1 cellular context compared by ENCODE assay signal in genomic region chr17:42002792-42003301, GRCh38.
A peak's percentile ranks its signal among the peaks of the same experiment; 100 is the strongest.
TF ChIP-seq lines count a peak whose summit lies in the region.

No MANE protein-coding gene starts in this region.

TF ChIP-seq in HepG2, 621 proteins besides CTCF, POLR2A, EP300 and RAD21 (continued from another document and continues in another):
- TF ChIP-seq ARID4A (CRISPR knock-in tag; IDR thresholded peaks at IDR 0.05; ENCODE audit: borderline replicate concordance) (no peak), STAG1 (CRISPR knock-in tag; IDR thresholded peaks at IDR 0.05) (no peak), RCOR2 (CRISPR knock-in tag; IDR thresholded peaks at IDR 0.05) (peak; percentile 64; the same call in 1 of the 2 replicates), EHMT2 (IDR thresholded peaks at IDR 0.05; ENCODE audit: borderline replicate concordance, low read depth, low read length) (0 out of 2 replicates have a peak, but pooled peaks have one; percentile 53), ZNF317 (CRISPR knock-in tag; IDR thresholded peaks at IDR 0.05) (no peak), PHF5A (CRISPR knock-in tag; IDR thresholded peaks at IDR 0.05; ENCODE audit: low read depth, unreplicated experiment) (no peak), ZNF260 (CRISPR knock-in tag; IDR thresholded peaks at IDR 0.05; ENCODE audit: borderline replicate concordance, low read depth) (no peak), NAIF1 (CRISPR knock-in tag; IDR thresholded peaks at IDR 0.05; ENCODE audit: borderline replicate concordance) (no peak), ZNF282 (IDR thresholded peaks at IDR 0.05; ENCODE audit: partially characterized antibody) (no peak), ZNF251 (CRISPR knock-in tag; IDR thresholded peaks at IDR 0.05) (no peak), SAP130 (CRISPR knock-in tag; IDR thresholded peaks at IDR 0.05; ENCODE audit: low read depth) (peak; percentile 74), ZNF674 (CRISPR knock-in tag; IDR thresholded peaks at IDR 0.05; ENCODE audit: low read depth) (no peak), ISL2 (CRISPR knock-in tag; IDR thresholded peaks at IDR 0.05) (no peak), HINFP (CRISPR knock-in tag; IDR thresholded peaks at IDR 0.05; ENCODE audit: low read depth) (no peak), ZNF121 (CRISPR knock-in tag; IDR thresholded peaks at IDR 0.05) (no peak), ZNF839 (CRISPR knock-in tag; IDR thresholded peaks at IDR 0.05; ENCODE audit: borderline replicate concordance) (no peak), SNAPC4 (CRISPR knock-in tag; IDR thresholded peaks at IDR 0.05) (no peak), POGZ (CRISPR knock-in tag; IDR thresholded peaks at IDR 0.05) (no peak), ZNF776 (CRISPR knock-in tag; IDR thresholded peaks at IDR 0.05) (no peak), YEATS4 (CRISPR knock-in tag; IDR thresholded peaks at IDR 0.05; ENCODE audit: borderline replicate concordance) (no peak), ZNF333 (CRISPR knock-in tag; IDR thresholded peaks at IDR 0.05; ENCODE audit: borderline replicate concordance) (no peak), RBM22 (optimal IDR thresholded peaks at IDR 0.05; ENCODE audit: low read length) (no peak), NONO (IDR thresholded peaks at IDR 0.05) (no peak), NONO (CRISPR knock-in tag; conservative IDR thresholded peaks at IDR 0.05) (no peak), RORA (CRISPR knock-in tag; IDR thresholded peaks at IDR 0.05) (no peak), CBX5 (CRISPR knock-in tag; IDR thresholded peaks at IDR 0.05; ENCODE audit: borderline replicate concordance) (no peak), ELF3 (CRISPR knock-in tag; IDR thresholded peaks at IDR 0.05) (peak; percentile 79), SP5 (CRISPR knock-in tag; IDR thresholded peaks at IDR 0.05; ENCODE audit: borderline replicate concordance, low read depth) (peak; percentile 20; the same call in 1 of the 2 replicates), SOX5 (CRISPR knock-in tag; IDR thresholded peaks at IDR 0.05; ENCODE audit: borderline replicate concordance) (peak; percentile 75; the same call in 1 of the 2 replicates), ELF1 (CRISPR knock-in tag; IDR thresholded peaks at IDR 0.05) (no peak), DNMT1 (CRISPR knock-in tag; IDR thresholded peaks at IDR 0.05) (no peak), CHCHD3 (CRISPR knock-in tag; IDR thresholded peaks at IDR 0.05) (no peak), ZSCAN29 (CRISPR knock-in tag; conservative IDR thresholded peaks at IDR 0.05) (no peak), ZNF337 (CRISPR knock-in tag; IDR thresholded peaks at IDR 0.05; ENCODE audit: borderline replicate concordance, low read depth) (no peak), ZNF720 (CRISPR knock-in tag; IDR thresholded peaks at IDR 0.05) (no peak), BORCS8-MEF2B (CRISPR knock-in tag; IDR thresholded peaks at IDR 0.05) (no peak), CREB1 (IDR thresholded peaks at IDR 0.05) (no peak), CREB1 (CRISPR knock-in tag; IDR thresholded peaks at IDR 0.05) (peak; percentile 53; the same call in 1 of the 2 replicates), ZFP82 (CRISPR knock-in tag; IDR thresholded peaks at IDR 0.05; ENCODE audit: borderline replicate concordance) (no peak), ZNF382 (CRISPR knock-in tag; IDR thresholded peaks at IDR 0.05; ENCODE audit: borderline replicate concordance) (no peak), THAP11 (CRISPR knock-in tag; IDR thresholded peaks at IDR 0.05) (peak; percentile 32; the same call in 1 of the 2 replicates), ZFP62 (CRISPR knock-in tag; IDR thresholded peaks at IDR 0.05) (no peak), MAFG (CRISPR knock-in tag; IDR thresholded peaks at IDR 0.05) (no peak), IKZF4 (CRISPR knock-in tag; IDR thresholded peaks at IDR 0.05; ENCODE audit: borderline replicate concordance, low read depth, not compliant biosample characterization) (no peak), KAT2B (IDR thresholded peaks at IDR 0.05; ENCODE audit: borderline replicate concordance, low read depth, low read length) (no peak), ZSCAN31 (CRISPR knock-in tag; IDR thresholded peaks at IDR 0.05; ENCODE audit: low read depth) (no peak), SALL1 (CRISPR knock-in tag; IDR thresholded peaks at IDR 0.05) (peak; percentile 42; the same call in 1 of the 2 replicates), ZNF75D (CRISPR knock-in tag; IDR thresholded peaks at IDR 0.05; ENCODE audit: borderline replicate concordance) (no peak), HDAC2 (CRISPR knock-in tag; IDR thresholded peaks at IDR 0.05) (no peak; the same call in 1 of the 2 replicates), ZFP36L2 (CRISPR knock-in tag; IDR thresholded peaks at IDR 0.05) (no peak), ZNF12 (CRISPR knock-in tag; IDR thresholded peaks at IDR 0.05) (no peak), CCAR2 (optimal IDR thresholded peaks at IDR 0.05; ENCODE audit: low read depth, low read length) (peak; percentile 16), NR2F6 (IDR thresholded peaks at IDR 0.05) (no peak), NR2F6 (CRISPR knock-in tag; IDR thresholded peaks at IDR 0.05) (peak; percentile 18; the same call in 1 of the 2 replicates), ZNF747 (CRISPR knock-in tag; IDR thresholded peaks at IDR 0.05; ENCODE audit: borderline replicate concordance) (no peak)
- TF ChIP-seq, protein P1, sequence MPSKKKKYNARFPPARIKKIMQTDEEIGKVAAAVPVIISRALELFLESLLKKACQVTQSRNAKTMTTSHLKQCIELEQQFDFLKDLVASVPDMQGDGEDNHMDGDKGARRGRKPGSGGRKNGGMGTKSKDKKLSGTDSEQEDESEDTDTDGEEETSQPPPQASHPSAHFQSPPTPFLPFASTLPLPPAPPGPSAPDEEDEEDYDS (CRISPR knock-in tag; IDR thresholded peaks at IDR 0.05), result peak; percentile 26; the same call in 1 of the 2 replicates
- TF ChIP-seq, protein P2, sequence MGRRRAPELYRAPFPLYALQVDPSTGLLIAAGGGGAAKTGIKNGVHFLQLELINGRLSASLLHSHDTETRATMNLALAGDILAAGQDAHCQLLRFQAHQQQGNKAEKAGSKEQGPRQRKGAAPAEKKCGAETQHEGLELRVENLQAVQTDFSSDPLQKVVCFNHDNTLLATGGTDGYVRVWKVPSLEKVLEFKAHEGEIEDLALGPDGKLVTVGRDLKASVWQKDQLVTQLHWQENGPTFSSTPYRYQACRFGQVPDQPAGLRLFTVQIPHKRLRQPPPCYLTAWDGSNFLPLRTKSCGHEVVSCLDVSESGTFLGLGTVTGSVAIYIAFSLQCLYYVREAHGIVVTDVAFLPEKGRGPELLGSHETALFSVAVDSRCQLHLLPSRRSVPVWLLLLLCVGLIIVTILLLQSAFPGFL (CRISPR knock-in tag; IDR thresholded peaks at IDR 0.05), result no peak
- TF ChIP-seq, protein P3, sequence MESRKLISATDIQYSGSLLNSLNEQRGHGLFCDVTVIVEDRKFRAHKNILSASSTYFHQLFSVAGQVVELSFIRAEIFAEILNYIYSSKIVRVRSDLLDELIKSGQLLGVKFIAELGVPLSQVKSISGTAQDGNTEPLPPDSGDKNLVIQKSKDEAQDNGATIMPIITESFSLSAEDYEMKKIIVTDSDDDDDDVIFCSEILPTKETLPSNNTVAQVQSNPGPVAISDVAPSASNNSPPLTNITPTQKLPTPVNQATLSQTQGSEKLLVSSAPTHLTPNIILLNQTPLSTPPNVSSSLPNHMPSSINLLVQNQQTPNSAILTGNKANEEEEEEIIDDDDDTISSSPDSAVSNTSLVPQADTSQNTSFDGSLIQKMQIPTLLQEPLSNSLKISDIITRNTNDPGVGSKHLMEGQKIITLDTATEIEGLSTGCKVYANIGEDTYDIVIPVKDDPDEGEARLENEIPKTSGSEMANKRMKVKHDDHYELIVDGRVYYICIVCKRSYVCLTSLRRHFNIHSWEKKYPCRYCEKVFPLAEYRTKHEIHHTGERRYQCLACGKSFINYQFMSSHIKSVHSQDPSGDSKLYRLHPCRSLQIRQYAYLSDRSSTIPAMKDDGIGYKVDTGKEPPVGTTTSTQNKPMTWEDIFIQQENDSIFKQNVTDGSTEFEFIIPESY (CRISPR knock-in tag; IDR thresholded peaks at IDR 0.05), result no peak
- TF ChIP-seq, protein P4, sequence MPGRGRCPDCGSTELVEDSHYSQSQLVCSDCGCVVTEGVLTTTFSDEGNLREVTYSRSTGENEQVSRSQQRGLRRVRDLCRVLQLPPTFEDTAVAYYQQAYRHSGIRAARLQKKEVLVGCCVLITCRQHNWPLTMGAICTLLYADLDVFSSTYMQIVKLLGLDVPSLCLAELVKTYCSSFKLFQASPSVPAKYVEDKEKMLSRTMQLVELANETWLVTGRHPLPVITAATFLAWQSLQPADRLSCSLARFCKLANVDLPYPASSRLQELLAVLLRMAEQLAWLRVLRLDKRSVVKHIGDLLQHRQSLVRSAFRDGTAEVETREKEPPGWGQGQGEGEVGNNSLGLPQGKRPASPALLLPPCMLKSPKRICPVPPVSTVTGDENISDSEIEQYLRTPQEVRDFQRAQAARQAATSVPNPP (CRISPR knock-in tag; IDR thresholded peaks at IDR 0.05), result no peak
